8 cellular contexts compared by ENCODE assay signal in genomic region chr6:36594029-36594815, GRCh38. TPM values are rescaled to one million over a fixed set of nuclear protein-coding genes. Genes with fewer than 3 reads are reported as not detected.
DNase-seq lines count a peak whose midpoint lies in the region; ATAC-seq, FAIRE-seq and TF ChIP-seq lines count a peak whose summit lies in the region.

SRSF3 (plus strand) TSS chr6:36594362; CDS start chr6:36596763, 2,401 bp downstream.

- H3K4me3 Mint-ChIP-seq in activated T-cell treated with anti-CD3 and anti-CD28 coated beads, Interleukin-2, amount 50 U/mL, for 72 hours, result peak within 1 kb of the TSS; percentile 90 to 99

- DNase-seq in Daoy (ENCODE audit: low read depth), result peak; percentile 100
- peak; percentile 99 for DNase-seq in Karpas-422
- peak; percentile 96 for DNase-seq in RCC 7860 (ENCODE audit: low spot score)
- DNase-seq in activated T-cell treated with anti-CD3 and anti-CD28 coated beads, Interleukin-2, amount 50 U/mL, for 72 hours, result peak; percentile 97
- peak; percentile 99 for DNase-seq in esophagus muscularis mucosa (ENCODE audit: extremely low spot score)
- peak; percentile 98 for DNase-seq in myocyte (ENCODE audit: low read depth)
- DNase-seq in stimulated activated CD8-positive, alpha-beta memory T cell treated with anti-CD3 and anti-CD28 coated beads, Interleukin-7, amount 100 ng/mL, for 48 hours (ENCODE audit: extremely low read depth in 1 of 2, low read depth in 1 of 2), result peak; percentile 89 to 93

- H3K27me3 Mint-ChIP-seq in activated T-cell treated with anti-CD3 and anti-CD28 coated beads, Interleukin-2, amount 50 U/mL, for 72 hours (ENCODE audit: low read depth), result no peaks in the 10 kb centered on the region

- peak; percentile 100 for TF ChIP-seq POLR2A in esophagus muscularis mucosa (IDR thresholded peaks at IDR 0.05; ENCODE audit: low read depth)

- H2AFZ ChIP-seq in Karpas-422 (ENCODE audit: low read length), result peak within 1 kb of the TSS; percentile 68

- H3K27ac Mint-ChIP-seq in activated T-cell treated with anti-CD3 and anti-CD28 coated beads, Interleukin-2, amount 50 U/mL, for 72 hours, result peak within 1 kb of the TSS; percentile 98

- peaks cover 59% of the 10 kb centered on the region for H3K4me1 ChIP-seq in Karpas-422 (ENCODE audit: low read length)
- peaks cover 35 to 46% (median 41%) of the 10 kb centered on the region in 4 donors for H3K4me1 ChIP-seq in esophagus muscularis mucosa

- H3K4me3 ChIP-seq in Karpas-422 (ENCODE audit: low read length) (peak within 1 kb of the TSS; percentile 91), esophagus muscularis mucosa (peak within 1 kb of the TSS; percentile 75 to 85 (median 78))

- H3K79me2 ChIP-seq in Karpas-422 (ENCODE audit: low read length), result peaks cover 49% of the 10 kb centered on the region

- H3K9me2 ChIP-seq in Karpas-422 (replicated peaks; ENCODE audit: insufficient read depth, low read length), result no peaks in the 10 kb centered on the region

- under 1% methylated on average over 58 of the region's 58 CpGs for WGBS in esophagus muscularis mucosa

- peaks cover 43% of the 10 kb centered on the region for H4K20me1 ChIP-seq in Karpas-422 (ENCODE audit: insufficient read depth, low read depth, low read length)

- H3K36me3 Mint-ChIP-seq in activated T-cell treated with anti-CD3 and anti-CD28 coated beads, Interleukin-2, amount 50 U/mL, for 72 hours (ENCODE audit: insufficient read depth in 2 of 2), result peaks cover 27 to 49% of the 10 kb centered on the region in 2 donors

- H3K27me3 ChIP-seq in Karpas-422 (ENCODE audit: low read length) (no peaks in the 10 kb centered on the region; the same call in 1 of the 2 replicates), esophagus muscularis mucosa (no peaks in the 10 kb centered on the region)

- H3K9me3 ChIP-seq in Karpas-422 (ENCODE audit: low read length), result no peaks in the 10 kb centered on the region
- no peaks in the 10 kb centered on the region for H3K9me3 ChIP-seq in esophagus muscularis mucosa

- intact Hi-C loops in esophagus muscularis mucosa (cut with DNase I), result loop anchor here (5.0 kb wide), 2 partner anchors 47 to 172 kb away; partner anchors contain the start of gene STK38

- TF ChIP-seq CTCF in esophagus muscularis mucosa (IDR thresholded peaks at IDR 0.05), result peak; percentile 30 to 57 (median 53)

- peak; percentile 68 for FAIRE-seq in RCC 7860 (lab: Jason Lieb, UNC)

- no peak for TF ChIP-seq EP300 in esophagus muscularis mucosa (IDR thresholded peaks at IDR 0.05)

- peak within 1 kb of the TSS; percentile 79 for H3K9ac ChIP-seq in Karpas-422 (ENCODE audit: low read length)

- peak within 1 kb of the TSS; percentile 89 for H3K27ac ChIP-seq in Karpas-422 (ENCODE audit: low read length)
- H3K27ac ChIP-seq in esophagus muscularis mucosa (replicated peaks in 1 of 4), result peak within 1 kb of the TSS; percentile 92 to 99 (median 96)

- H3K9me3 Mint-ChIP-seq in activated T-cell treated with anti-CD3 and anti-CD28 coated beads, Interleukin-2, amount 50 U/mL, for 72 hours, result no peaks in the 10 kb centered on the region

- peaks cover 47% of the 10 kb centered on the region for H3K4me1 Mint-ChIP-seq in activated T-cell treated with anti-CD3 and anti-CD28 coated beads, Interleukin-2, amount 50 U/mL, for 72 hours (ENCODE audit: low read depth)

- peak; percentile 83 for ATAC-seq in GM21825 (IDR thresholded peaks at IDR 0.05; ENCODE audit: unreplicated experiment)
- peak; percentile 92 to 95 for ATAC-seq in activated T-cell treated with anti-CD3 and anti-CD28 coated beads, Interleukin-2, amount 50 U/mL, for 72 hours (replicated peaks in 1 of 2)

- H3K36me3 ChIP-seq in Karpas-422 (ENCODE audit: insufficient read depth, low read length) (peaks cover 45% of the 10 kb centered on the region), esophagus muscularis mucosa (peaks cover 20 to 28% (median 24%) of the 10 kb centered on the region in 4 donors)

- peak within 1 kb of the TSS; percentile 94 for H3K4me2 ChIP-seq in Karpas-422 (ENCODE audit: low read depth, low read length, poor library complexity, severe bottlenecking)

RNA-seq across cellular contexts. Expression of gene SRSF3, which starts in this region (rescaled TPM):
- 259 and 472 TPM in 2 replicates for total RNA-seq in Daoy (2014; rRNA removed; shearing (Covaris generic))
- 216 and 248 TPM in 2 replicates for total RNA-seq in Karpas-422 (2014; rRNA removed; shearing (Covaris generic); ENCODE audit: low replicate concordance)
- 100 to 1,000 TPM; 409 to 541 TPM for total RNA-seq in activated T-cell treated with anti-CD3 and anti-CD28 coated beads, Interleukin-2, amount 50 U/mL, for 72 hours
- total RNA-seq in esophagus muscularis mucosa (100 to 1,000 TPM; 149 to 226 (median 180) TPM), myocyte (99.5 and 155 TPM in 2 replicates)
- polyA plus RNA-seq in myocyte (2012), result 181 TPM

Comparison
In these comparisons a context has a peak if more than half of its experiments do, and no peak if none do; other contexts are left out.
1. Peak in every context shown above with its lines: DNase-seq, ATAC-seq, H3K4me3 ChIP-seq and H3K27ac ChIP-seq.